Comparison of ENCODE assay signal across 18 cellular contexts in genomic region chr7:143413123-143413522, GRCh38. TPM values are rescaled to one million over a fixed set of nuclear protein-coding genes. Genes with fewer than 3 reads are reported as not detected.
DNase-seq lines count a peak whose midpoint lies in the region; ATAC-seq and TF ChIP-seq lines count a peak whose summit lies in the region.
"Had no signal": no experiment of that assay in that cellular context is flagged by ENCODE, and none has a peak within 500 bp of the region (broad histone marks: within the 10 kb centered on the region; RNA-seq: fewer than 3 reads in every experiment).

No MANE protein-coding gene starts in this region.

- no peak overlapping the region for H3K4me3 ChIP-seq in HL-60 (replicated peaks; ENCODE audit: insufficient read depth, low read length)
- peak overlapping the region in 1 of 2 experiments; percentile 18 for H3K4me3 ChIP-seq in neutrophil (ENCODE audit: low read depth in 1 of 2, low read length in 1 of 2)
- H3K4me3 ChIP-seq: K562 had no signal

- H3K27me3 Mint-ChIP-seq in CD14-positive monocyte (ENCODE audit: low read depth in 3 of 3) = peaks cover 0 to 3% (median 0%) of the 10 kb centered on the region in 3 donors
- peaks cover 4% of the 10 kb centered on the region for H3K27me3 Mint-ChIP-seq in dendritic cell treated with granulocyte-macrophage colony-stimulating factor and Interleukin-4, amounts not matched to agents 40 ng/mL and 50 ng/mL, for 4 days
- no peaks in the 10 kb centered on the region for H3K27me3 Mint-ChIP-seq in mesothelial cell of epicardium (ENCODE audit: low read depth)

- DNase-seq in CD14-positive monocyte (ENCODE audit: low spot score) (no peak), HL-60 (ENCODE audit: low read depth in 1 of 2, low spot score in 1 of 2) (no peak), NCI-H1092 (lab: John Stamatoyannopoulos, UW) (no peak), mesothelial cell of epicardium (ENCODE audit: low spot score in 2 of 2, unreplicated experiment in 2 of 2) (no peak)
- no peak for DNase-seq in stimulated activated CD4-positive, alpha-beta T cell treated with anti-CD3 and anti-CD28 coated beads, Interleukin-2, amount 100 ng/mL, for 24 hours
- DNase-seq: DMS 273 treated with DMSO at 0.1 percent for 48 hours, DND-41, HCEC 1CT, NCI-H1105, NCI-H2081, Right ventricle myocardium superior had no signal

- TF ChIP-seq CTCF in CD14-positive monocyte (IDR thresholded peaks at IDR 0.05) = no peak
- no peak for TF ChIP-seq CTCF in HL-60 (IDR thresholded peaks at IDR 0.05; ENCODE audit: insufficient read depth, low read length)
- no peak for TF ChIP-seq CTCF in neutrophil (IDR thresholded peaks at IDR 0.05)
- no peak for TF ChIP-seq CTCF in mesothelial cell of epicardium (IDR thresholded peaks at IDR 0.05; ENCODE audit: unreplicated experiment)

- peaks cover 3% of the 10 kb centered on the region in 2 donors for H3K36me3 Mint-ChIP-seq in CD14-positive monocyte
- H3K36me3 Mint-ChIP-seq in dendritic cell treated with granulocyte-macrophage colony-stimulating factor and Interleukin-4, amounts not matched to agents 40 ng/mL and 50 ng/mL, for 4 days (ENCODE audit: low read depth) = no peaks in the 10 kb centered on the region
- no peaks in the 10 kb centered on the region for H3K36me3 Mint-ChIP-seq in mesothelial cell of epicardium

- H3K9me3 Mint-ChIP-seq in CD14-positive monocyte (peaks cover 0 to 4% (median 0%) of the 10 kb centered on the region in 7 donors), mesothelial cell of epicardium (no peaks in the 10 kb centered on the region)
- H3K9me3 Mint-ChIP-seq in dendritic cell treated with granulocyte-macrophage colony-stimulating factor and Interleukin-4, amounts not matched to agents 40 ng/mL and 50 ng/mL, for 4 days = no peaks in the 10 kb centered on the region

- H3K9me3 ChIP-seq in neutrophil = no peaks in the 10 kb centered on the region

- H3K4me1 Mint-ChIP-seq in CD14-positive monocyte (peaks cover 79% of the 10 kb centered on the region), mesothelial cell of epicardium (peaks cover 56% of the 10 kb centered on the region)
- peaks cover 73% of the 10 kb centered on the region for H3K4me1 Mint-ChIP-seq in dendritic cell treated with granulocyte-macrophage colony-stimulating factor and Interleukin-4, amounts not matched to agents 40 ng/mL and 50 ng/mL, for 4 days (ENCODE audit: low read depth)

- H3K36me3 ChIP-seq in neutrophil = no peaks in the 10 kb centered on the region

- H3K27ac Mint-ChIP-seq in CD14-positive monocyte (peak overlapping the region; percentile 49 to 90 (median 88)), mesothelial cell of epicardium (no peak overlapping the region)
- H3K27ac Mint-ChIP-seq in dendritic cell treated with granulocyte-macrophage colony-stimulating factor and Interleukin-4, amounts not matched to agents 40 ng/mL and 50 ng/mL, for 4 days = peak overlapping the region; percentile 63

- H3K4me1 ChIP-seq in neutrophil (ENCODE audit: control insufficient read depth in 1 of 2, insufficient read depth in 1 of 2, low read depth in 1 of 2, low read length in 1 of 2) = peaks cover 46 to 64% of the 10 kb centered on the region in 2 experiments

- peak overlapping the region; percentile 35; the same call in 1 of the 2 replicates for H3K27ac ChIP-seq in HL-60 (replicated peaks)
- H3K27ac ChIP-seq in neutrophil = peak overlapping the region; percentile 62
- H3K27ac ChIP-seq: C4-2B had no signal

- H3K27me3 ChIP-seq in HL-60 (ENCODE audit: insufficient read depth, poor library complexity, severe bottlenecking) (no peaks in the 10 kb centered on the region), neutrophil (peaks cover 9% of the 10 kb centered on the region)

- ATAC-seq in GM21786 (IDR thresholded peaks at IDR 0.05; ENCODE audit: unreplicated experiment) = no peak

- H3K4me3 Mint-ChIP-seq in CD14-positive monocyte (no peak overlapping the region), mesothelial cell of epicardium (no peak overlapping the region)
- H3K4me3 Mint-ChIP-seq in dendritic cell treated with granulocyte-macrophage colony-stimulating factor and Interleukin-4, amounts not matched to agents 40 ng/mL and 50 ng/mL, for 4 days = no peak overlapping the region

- intact Hi-C loops in CD14-positive monocyte (cut with micrococcal nuclease) = loop anchor here in 1 of 2 donors (10.0 kb wide), 3 partner anchors 48 to 168 kb away; partner anchors contain the start of gene FAM131B
- intact Hi-C loops in dendritic cell treated with granulocyte-macrophage colony-stimulating factor and Interleukin-4, amounts not matched to agents 40 ng/mL and 50 ng/mL, for 4 days (cut with micrococcal nuclease) = loop anchor here (10.0 kb wide), 1 partner anchor 72 kb away; no protein-coding TSS in a partner anchor

RNA-seq across cellular contexts. Expression of gene EPHA1, which starts 4.5 kb away (rescaled TPM):
- polyA plus RNA-seq in CD14-positive monocyte = under 1 TPM in 1 of 2 donors, not detected in 1; 0.50 TPM
- total RNA-seq in mesothelial cell of epicardium = 23.2 to 28.8 TPM (median 27.3 TPM) in 3 replicates
- total RNA-seq: G401, NCI-H460 had no signal

RNA-seq across cellular contexts. Expression of gene TAS2R60, which starts 30.1 kb away (rescaled TPM):
- polyA plus RNA-seq in CD14-positive monocyte = not detected
- total RNA-seq in mesothelial cell of epicardium = not detected in 3 replicates
- total RNA-seq: G401, K562, NCI-H460, Right ventricle myocardium superior had no signal

RNA-seq across cellular contexts. Expression of gene ZYX, which starts 32.0 kb away (rescaled TPM):
- 100 to 1,000 TPM; 198 to 331 TPM for polyA plus RNA-seq in CD14-positive monocyte
- total RNA-seq in mesothelial cell of epicardium = 284 to 295 TPM (median 290 TPM) in 3 replicates

RNA-seq across cellular contexts. Expression of gene FAM131B, which starts 50.6 kb away (rescaled TPM):
- under 1 TPM in 1 of 2 donors, not detected in 1; 0.72 TPM for polyA plus RNA-seq in CD14-positive monocyte
- total RNA-seq in mesothelial cell of epicardium = 5.6 to 6.1 TPM (median 5.8 TPM) in 3 replicates
